8 cellular contexts compared by ENCODE assay signal in the genomic region with DNA sequence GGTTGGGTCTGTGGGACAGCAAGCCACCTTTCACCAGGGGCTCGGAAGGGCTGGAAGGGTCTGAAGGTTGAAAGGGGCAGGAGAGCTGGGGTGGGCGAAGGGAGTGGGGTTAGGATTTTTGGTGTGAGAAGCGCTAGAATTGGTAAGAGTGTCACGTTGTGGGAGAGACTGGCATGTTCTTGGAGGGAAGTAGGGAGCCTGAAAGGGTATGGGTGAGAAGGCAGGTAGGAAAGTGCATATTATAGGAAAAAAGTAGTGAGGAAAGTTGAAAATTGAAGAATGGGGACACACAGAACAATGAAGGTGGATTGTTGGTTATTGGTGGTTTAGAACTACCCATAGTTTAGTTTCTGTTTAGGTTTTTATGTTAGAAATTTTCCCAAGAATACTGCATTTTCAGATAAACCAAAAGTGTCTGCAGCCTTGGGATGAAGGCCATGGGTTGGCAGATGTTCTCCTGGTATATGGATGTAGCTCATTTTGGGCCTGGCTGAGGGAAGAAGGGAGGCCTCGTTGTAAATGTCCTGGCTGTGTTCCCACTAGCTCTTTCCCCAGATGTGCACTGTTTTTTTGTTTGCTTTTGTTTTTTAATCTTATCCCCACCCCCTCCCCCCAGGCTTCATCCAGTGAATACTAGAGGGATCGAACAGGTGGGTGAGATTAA. TPM values are rescaled to one million over a fixed set of nuclear protein-coding genes. Genes with fewer than 3 reads are reported as not detected.
DNase-seq lines count a peak whose midpoint lies in the region; ATAC-seq and TF ChIP-seq lines count a peak whose summit lies in the region.

No MANE protein-coding gene starts in this region.

- no peak for TF ChIP-seq CTCF in CD4-positive, alpha-beta T cell (IDR thresholded peaks at IDR 0.05)
- TF ChIP-seq CTCF in neural crest cell (conservative IDR thresholded peaks at IDR 0.05) = no peak

- peaks cover 59% of the 10 kb centered on the region for H3K4me1 Mint-ChIP-seq in CD4-positive, alpha-beta T cell (ENCODE audit: low read depth)
- peaks cover 39% of the 10 kb centered on the region for H3K4me1 Mint-ChIP-seq in dendritic cell treated with granulocyte-macrophage colony-stimulating factor and Interleukin-4, amounts not matched to agents 40 ng/mL and 50 ng/mL, for 4 days (ENCODE audit: low read depth)
- peaks cover 60% of the 10 kb centered on the region for H3K4me1 Mint-ChIP-seq in neural crest cell

- no peak overlapping the region for H3K27ac ChIP-seq in CD4-positive, alpha-beta T cell (ENCODE audit: low read depth, low read length)

- peak overlapping the region; percentile 77 for H3K4me3 Mint-ChIP-seq in CD4-positive, alpha-beta T cell
- H3K4me3 Mint-ChIP-seq in dendritic cell treated with granulocyte-macrophage colony-stimulating factor and Interleukin-4, amounts not matched to agents 40 ng/mL and 50 ng/mL, for 4 days = peak overlapping the region; percentile 83
- H3K4me3 Mint-ChIP-seq in neural crest cell = peak overlapping the region; percentile 90

- H3K27ac Mint-ChIP-seq in CD4-positive, alpha-beta T cell = peak overlapping the region; percentile 55
- H3K27ac Mint-ChIP-seq in dendritic cell treated with granulocyte-macrophage colony-stimulating factor and Interleukin-4, amounts not matched to agents 40 ng/mL and 50 ng/mL, for 4 days = peak overlapping the region; percentile 88
- no peak overlapping the region for H3K27ac Mint-ChIP-seq in neural crest cell (ENCODE audit: unreplicated experiment)

- ATAC-seq in CD4-positive, alpha-beta T cell (ENCODE audit: poor library complexity) = no peak
- no peak for ATAC-seq in GM19035 (IDR thresholded peaks at IDR 0.05; ENCODE audit: unreplicated experiment)
- no peak for ATAC-seq in HG02759 (IDR thresholded peaks at IDR 0.05; ENCODE audit: unreplicated experiment)

- no peaks in the 10 kb centered on the region for H3K9me3 Mint-ChIP-seq in CD4-positive, alpha-beta T cell
- no peaks in the 10 kb centered on the region for H3K9me3 Mint-ChIP-seq in dendritic cell treated with granulocyte-macrophage colony-stimulating factor and Interleukin-4, amounts not matched to agents 40 ng/mL and 50 ng/mL, for 4 days
- H3K9me3 Mint-ChIP-seq in neural crest cell = no peaks in the 10 kb centered on the region

- peak overlapping the region; percentile 97 for H3K4me3 ChIP-seq in MG63

- POLR2A ChIA-PET in CD4-positive, alpha-beta T cell (lab: Charles Lee) = no interaction called here

- H3K36me3 ChIP-seq in MG63 = peaks cover 31% of the 10 kb centered on the region

- no peaks in the 10 kb centered on the region for H3K9me3 ChIP-seq in CD4-positive, alpha-beta T cell (ENCODE audit: control insufficient read depth, low read length)
- no peaks in the 10 kb centered on the region for H3K9me3 ChIP-seq in MG63

- peaks cover 24% of the 10 kb centered on the region for H3K36me3 Mint-ChIP-seq in CD4-positive, alpha-beta T cell (ENCODE audit: low read depth)
- H3K36me3 Mint-ChIP-seq in dendritic cell treated with granulocyte-macrophage colony-stimulating factor and Interleukin-4, amounts not matched to agents 40 ng/mL and 50 ng/mL, for 4 days (ENCODE audit: low read depth) = peaks cover 36% of the 10 kb centered on the region
- H3K36me3 Mint-ChIP-seq in neural crest cell (ENCODE audit: low read depth) = peaks cover 2% of the 10 kb centered on the region

- no peaks in the 10 kb centered on the region for H3K27me3 Mint-ChIP-seq in CD4-positive, alpha-beta T cell
- no peaks in the 10 kb centered on the region for H3K27me3 Mint-ChIP-seq in dendritic cell treated with granulocyte-macrophage colony-stimulating factor and Interleukin-4, amounts not matched to agents 40 ng/mL and 50 ng/mL, for 4 days
- no peaks in the 10 kb centered on the region for H3K27me3 Mint-ChIP-seq in neural crest cell (ENCODE audit: low read depth)

- H3K27me3 ChIP-seq in CD4-positive, alpha-beta T cell (ENCODE audit: control insufficient read depth, insufficient read depth, low read length) = no peaks in the 10 kb centered on the region
- H3K27me3 ChIP-seq in MG63 = no peaks in the 10 kb centered on the region

- CTCF ChIA-PET in CD4-positive, alpha-beta T cell (lab: Charles Lee) = interaction anchor here (0.6 to 4.0 kb wide), 3 partner anchors 12 to 346 kb away, joined by 3 to 22 read pairs (median 4); no protein-coding TSS in a partner anchor

- no peak for DNase-seq in CD4-positive, alpha-beta T cell
- DNase-seq in MG63 (no peak), neural crest cell (ENCODE audit: low read depth, low spot score) (no peak), NCI-H2029 treated with DMSO at 0.1 percent for 48 hours (lab: John Stamatoyannopoulos, UW) (no peak), COLO668 (lab: John Stamatoyannopoulos, UW; ENCODE audit: unreplicated experiment) (no peak)

- intact Hi-C loops in CD4-positive, alpha-beta T cell (cut with DNase I, micrococcal nuclease) = loop anchor here (2.0 to 10.0 kb wide), 8 partner anchors 59 to 1893 kb away; a partner anchor contains a TSS
- intact Hi-C loops in dendritic cell treated with granulocyte-macrophage colony-stimulating factor and Interleukin-4, amounts not matched to agents 40 ng/mL and 50 ng/mL, for 4 days (cut with micrococcal nuclease) = loop anchor here (10.0 kb wide), 1 partner anchor 817 kb away; a partner anchor contains a TSS

RNA-seq across cellular contexts. Expression of a gene that starts 1.2 kb away (rescaled TPM):
- total RNA-seq in CD4-positive, alpha-beta T cell = 1 to 10 TPM; 3.9 to 5.0 TPM
- total RNA-seq in MG63 (2014; rRNA removed; shearing (Covaris generic); ENCODE audit: low replicate concordance) = 78.4 and 79.6 TPM in 2 replicates
- total RNA-seq in neural crest cell = 45.4 and 45.8 TPM in 2 replicates

RNA-seq across cellular contexts. Expression of a gene that starts 1.8 kb away (rescaled TPM):
- 10 to 100 TPM; 12.7 to 13.9 TPM for total RNA-seq in CD4-positive, alpha-beta T cell
- total RNA-seq in MG63 (2014; rRNA removed; shearing (Covaris generic); ENCODE audit: low replicate concordance) = 31.5 and 54.1 TPM in 2 replicates
- total RNA-seq in neural crest cell = 41.0 and 41.1 TPM in 2 replicates

RNA-seq across cellular contexts. Expression of a gene that starts 53.3 kb away (rescaled TPM):
- total RNA-seq in CD4-positive, alpha-beta T cell = not detected
- not detected in 2 replicates for total RNA-seq in MG63 (2014; rRNA removed; shearing (Covaris generic); ENCODE audit: low replicate concordance)
- total RNA-seq in neural crest cell = not detected in 2 replicates

RNA-seq across cellular contexts. Expression of a gene that starts 57.7 kb away (rescaled TPM):
- 1 to 10 TPM; 4.3 to 5.5 TPM for total RNA-seq in CD4-positive, alpha-beta T cell
- total RNA-seq in MG63 (2014; rRNA removed; shearing (Covaris generic); ENCODE audit: low replicate concordance) = 15.2 and 20.3 TPM in 2 replicates
- total RNA-seq in neural crest cell = 22.2 and 25.7 TPM in 2 replicates
